In the genomic region with DNA sequence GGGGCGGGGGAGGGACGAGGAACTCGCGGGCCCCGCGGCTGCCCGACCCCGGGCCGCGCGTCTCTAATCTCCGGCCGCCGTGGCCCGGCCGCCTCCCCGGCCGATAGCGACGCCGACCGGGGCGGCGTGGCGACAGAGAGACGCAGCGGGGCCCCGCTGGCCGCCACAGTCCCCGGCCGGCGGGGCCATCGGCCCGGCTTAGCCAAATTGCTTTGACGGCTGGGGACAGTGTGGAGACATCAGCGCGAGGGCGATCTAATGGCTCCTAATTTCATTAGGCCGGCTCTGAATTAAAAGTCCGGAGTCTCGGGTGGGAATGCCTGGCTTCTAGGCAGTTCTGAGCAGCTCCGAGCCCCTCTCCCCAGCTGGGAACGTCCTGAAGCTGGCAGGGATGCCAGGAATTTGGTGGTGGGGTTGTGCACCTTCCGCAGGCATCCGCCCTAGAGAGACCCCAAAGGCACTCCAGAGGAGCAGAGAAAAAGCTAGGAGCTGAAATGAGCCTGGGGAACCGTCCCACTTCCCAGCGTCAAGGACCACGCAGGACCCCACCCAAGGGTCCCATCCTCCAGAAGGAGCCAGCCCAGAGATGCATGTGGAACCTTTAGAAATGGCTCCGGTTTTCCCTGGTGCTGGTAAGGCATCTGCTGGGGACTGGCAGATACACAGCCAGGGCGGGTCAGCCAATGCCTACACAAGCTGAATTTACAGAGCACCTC, we compare ENCODE assay signal across 1 cellular context.
TF ChIP-seq lines count a peak whose summit lies in the region.

No MANE protein-coding gene starts in this region.

TF ChIP-seq in WTC11, 78 proteins besides CTCF, POLR2A, EP300 and RAD21:
- no peak for TF ChIP-seq ZNF281 (CRISPR knock-in tag; IDR thresholded peaks at IDR 0.05)
- TF ChIP-seq USF2 (CRISPR knock-in tag; IDR thresholded peaks at IDR 0.05) = no peak
TF ChIP-seq in WTC11: peak in this region for 0.
